ENCODE assay signal across 30 cellular contexts in the genomic region with DNA sequence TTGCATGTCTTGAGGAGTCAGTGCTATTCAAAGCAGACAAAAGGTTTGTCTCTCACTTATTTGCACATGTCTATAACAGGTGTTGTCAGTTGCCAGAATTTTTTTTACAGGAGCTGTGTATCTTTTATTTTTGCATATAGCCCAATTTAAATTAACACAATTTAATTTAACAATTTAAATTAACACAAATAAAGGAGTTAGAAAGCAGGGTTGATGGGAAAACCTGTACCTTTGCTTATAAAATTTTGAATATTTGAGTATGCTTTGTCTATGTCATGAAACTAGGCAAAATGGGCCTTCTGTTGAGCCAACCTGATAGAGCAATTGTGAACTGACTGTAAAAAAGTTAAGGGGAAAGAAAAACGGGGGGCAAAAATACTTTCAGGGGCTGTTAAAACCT.
DNase-seq lines count a peak whose midpoint lies in the region; ATAC-seq and TF ChIP-seq lines count a peak whose summit lies in the region.
"Had no signal": no experiment of that assay in that cellular context is flagged by ENCODE, and none has a peak within 500 bp of the region (broad histone marks: within the 10 kb centered on the region; RNA-seq: fewer than 3 reads in every experiment).

No MANE protein-coding gene starts in this region.

- no peak for TF ChIP-seq CTCF in SU-DHL-6 (IDR thresholded peaks at IDR 0.05; ENCODE audit: insufficient read depth, low read length, poor library complexity, severe bottlenecking)
- no peak for TF ChIP-seq CTCF in Caco-2 (IDR thresholded peaks at IDR 0.05; ENCODE audit: insufficient read depth in 1 of 2, low read depth in 1 of 2, low read length in 1 of 2, severe bottlenecking in 1 of 2, unreplicated experiment in 1 of 2)
- TF ChIP-seq CTCF in prostate gland (IDR thresholded peaks at IDR 0.05), result no peak

- no peak overlapping the region for H3K27ac ChIP-seq in CD4-positive, CD25-positive, alpha-beta regulatory T cell (ENCODE audit: insufficient read depth, low read length, poor library complexity, severe bottlenecking)
- H3K27ac ChIP-seq in SU-DHL-6 (ENCODE audit: low read depth, low read length), result peak overlapping the region; percentile 72
- H3K27ac ChIP-seq in prostate gland, result no peak overlapping the region
- H3K27ac ChIP-seq: coronary artery, ovary, thyroid gland, WERI-Rb-1 had no signal

- no TSS peak for BruUV-seq in Caco-2 (replicated peaks; lab: Mats Ljungman, UMichigan)

- peaks cover 2% of the 10 kb centered on the region for H3K27me3 Mint-ChIP-seq in activated CD4-positive, alpha-beta T cell treated with anti-CD3 and anti-CD28 coated beads, Interleukin-2, amount 10 ng/mL, durations not matched to agents 24 days and 14 days
- H3K27me3 Mint-ChIP-seq in CD4-positive, CD25-positive, alpha-beta regulatory T cell, result no peaks in the 10 kb centered on the region
- peaks cover 10% of the 10 kb centered on the region for H3K27me3 Mint-ChIP-seq in activated naive CD8-positive, alpha-beta T cell treated with anti-CD3 and anti-CD28 coated beads, Interleukin-2, amount 10 ng/mL, durations not matched to agents 7 days and 5 days
- H3K27me3 Mint-ChIP-seq in Caco-2 (ENCODE audit: insufficient read depth, unreplicated experiment), result peaks cover 4% of the 10 kb centered on the region
- H3K27me3 Mint-ChIP-seq: effector memory CD8-positive, alpha-beta T cell had no signal

- no peak for ATAC-seq in CD4-positive, CD25-positive, alpha-beta regulatory T cell (ENCODE audit: low read depth in 2 of 2)
- ATAC-seq in activated naive CD8-positive, alpha-beta T cell treated with anti-CD3 and anti-CD28 coated beads, Interleukin-2, amount 10 ng/mL, durations not matched to agents 7 days and 5 days (ENCODE audit: low read depth), result no peak
- ATAC-seq: left lobe of liver, SK-N-SH treated with all-trans-retinoic acid at 6 μM for 48 hours had no signal

- H3F3A ChIP-seq in SU-DHL-6 (ENCODE audit: insufficient read depth), result no peaks in the 10 kb centered on the region; the same call in 1 of the 2 replicates

- no peaks in the 10 kb centered on the region for H3K27me3 ChIP-seq in CD4-positive, CD25-positive, alpha-beta regulatory T cell (ENCODE audit: control insufficient read depth, insufficient read depth, low read length)
- no peaks in the 10 kb centered on the region for H3K27me3 ChIP-seq in SU-DHL-6 (ENCODE audit: low read length)
- H3K27me3 ChIP-seq in Caco-2 (replicated peaks; ENCODE audit: control insufficient read depth, insufficient read depth, low read length), result no peaks in the 10 kb centered on the region; the same call in none of the 2 replicates
- no peaks in the 10 kb centered on the region for H3K27me3 ChIP-seq in prostate gland (replicated peaks; ENCODE audit: insufficient read depth)
- H3K27me3 ChIP-seq: ovary, thyroid gland had no signal

- peak overlapping the region; percentile 89 for H3K27ac Mint-ChIP-seq in activated CD4-positive, alpha-beta T cell treated with anti-CD3 and anti-CD28 coated beads, Interleukin-2, amount 10 ng/mL, durations not matched to agents 24 days and 14 days
- H3K27ac Mint-ChIP-seq in CD4-positive, CD25-positive, alpha-beta regulatory T cell, result peak overlapping the region in 2 of 3 donors; percentile 91 to 96
- H3K27ac Mint-ChIP-seq in activated naive CD8-positive, alpha-beta T cell treated with anti-CD3 and anti-CD28 coated beads, Interleukin-2, amount 10 ng/mL, durations not matched to agents 7 days and 5 days, result peak overlapping the region; percentile 91
- no peak overlapping the region for H3K27ac Mint-ChIP-seq in Caco-2 (ENCODE audit: unreplicated experiment)
- H3K27ac Mint-ChIP-seq: memory B cell had no signal

- H3K9me3 ChIP-seq in CD4-positive, CD25-positive, alpha-beta regulatory T cell (ENCODE audit: control insufficient read depth in 2 of 2, low read length in 2 of 2), result peaks cover 7 to 8% of the 10 kb centered on the region in 2 experiments
- H3K9me3 ChIP-seq in SU-DHL-6 (ENCODE audit: insufficient read depth, low read length) (peaks cover 7% of the 10 kb centered on the region; the same call in 1 of the 2 replicates), Caco-2 (peaks cover 10% of the 10 kb centered on the region), prostate gland (no peaks in the 10 kb centered on the region)
- H3K9me3 ChIP-seq: thyroid gland had no signal

- 21% methylated on average over 1 of the region's 1 CpG for WGBS in prostate gland

- H3K4me1 Mint-ChIP-seq in activated CD4-positive, alpha-beta T cell treated with anti-CD3 and anti-CD28 coated beads, Interleukin-2, amount 10 ng/mL, durations not matched to agents 24 days and 14 days, result peaks cover 47% of the 10 kb centered on the region
- H3K4me1 Mint-ChIP-seq in CD4-positive, CD25-positive, alpha-beta regulatory T cell, result peaks cover 19 to 60% (median 40%) of the 10 kb centered on the region in 4 donors
- H3K4me1 Mint-ChIP-seq in activated naive CD8-positive, alpha-beta T cell treated with anti-CD3 and anti-CD28 coated beads, Interleukin-2, amount 10 ng/mL, durations not matched to agents 7 days and 5 days, result peaks cover 30% of the 10 kb centered on the region
- no peaks in the 10 kb centered on the region for H3K4me1 Mint-ChIP-seq in Caco-2 (ENCODE audit: low read depth, unreplicated experiment)

- peaks cover 8% of the 10 kb centered on the region for H3K9me3 Mint-ChIP-seq in activated CD4-positive, alpha-beta T cell treated with anti-CD3 and anti-CD28 coated beads, Interleukin-2, amount 10 ng/mL, durations not matched to agents 24 days and 14 days
- H3K9me3 Mint-ChIP-seq in CD4-positive, CD25-positive, alpha-beta regulatory T cell, result peaks cover 0 to 5% (median 2%) of the 10 kb centered on the region in 7 donors
- peaks cover 14% of the 10 kb centered on the region for H3K9me3 Mint-ChIP-seq in activated naive CD8-positive, alpha-beta T cell treated with anti-CD3 and anti-CD28 coated beads, Interleukin-2, amount 10 ng/mL, durations not matched to agents 7 days and 5 days
- H3K9me3 Mint-ChIP-seq in Caco-2 (ENCODE audit: unreplicated experiment), result peaks cover 22% of the 10 kb centered on the region

- CTCF ChIA-PET in Caco-2 (lab: Charles Lee), result no interaction called here

- H2AFZ ChIP-seq in SU-DHL-6 (ENCODE audit: low read depth, low read length, severe bottlenecking), result peak overlapping the region; percentile 9

- no peaks in the 10 kb centered on the region for H3K79me2 ChIP-seq in SU-DHL-6 (ENCODE audit: insufficient read depth, low read length)

- H3K4me1 ChIP-seq in CD4-positive, CD25-positive, alpha-beta regulatory T cell (ENCODE audit: control insufficient read depth, insufficient read depth, low read length, poor library complexity, severe bottlenecking), result peaks cover 46% of the 10 kb centered on the region
- H3K4me1 ChIP-seq in Caco-2 (0 out of 2 replicates have a peak, but pooled peaks cover 9% of the 10 kb centered on the region), prostate gland (replicated peaks) (no peaks in the 10 kb centered on the region)
- H3K4me1 ChIP-seq: thyroid gland had no signal

- H3K36me3 ChIP-seq in CD4-positive, CD25-positive, alpha-beta regulatory T cell (ENCODE audit: control insufficient read depth, insufficient read depth, low read length), result no peaks in the 10 kb centered on the region
- H3K36me3 ChIP-seq in SU-DHL-6 (ENCODE audit: low read length) (no peaks in the 10 kb centered on the region), Caco-2 (ENCODE audit: control insufficient read depth, insufficient read depth, low read length) (no peaks in the 10 kb centered on the region), prostate gland (no peaks in the 10 kb centered on the region)
- H3K36me3 ChIP-seq: ovary, thyroid gland, WERI-Rb-1 had no signal

- DNase-seq in activated CD4-positive, alpha-beta T cell treated with anti-CD3 and anti-CD28 coated beads, Interleukin-2, amount 10 ng/mL, durations not matched to agents 24 days and 14 days, result no peak
- no peak for DNase-seq in activated CD4-positive, alpha-beta T cell treated with anti-CD3 and anti-CD28 coated beads for 48 hours
- no peak for DNase-seq in CD4-positive, CD25-positive, alpha-beta regulatory T cell
- DNase-seq in activated naive CD8-positive, alpha-beta T cell treated with anti-CD3 and anti-CD28 coated beads, Interleukin-2, amount 10 ng/mL, durations not matched to agents 7 days and 5 days, result no peak
- DNase-seq in Caco-2, result no peak
- DNase-seq in DMS53 treated with DMSO at 0.1 percent for 48 hours (lab: John Stamatoyannopoulos, UW; ENCODE audit: unreplicated experiment), result no peak
- DNase-seq in prostate gland (ENCODE audit: low spot score), result no peak
- DNase-seq: activated T-cell treated with anti-CD3 and anti-CD28 coated beads for 4 hours; effector memory CD8-positive, alpha-beta T cell; EL; IMR-90; MV-4-11; NCI-H1436; NCI-H2081 treated with DMSO at 0.1 percent for 48 hours; NCI-H226; NCI-H526 treated with DMSO at 0.1 percent for 48 hours; ovary; Right ventricle myocardium superior; stimulated activated naive CD8-positive, alpha-beta T cell treated with anti-CD3 and anti-CD28 coated beads, Interleukin-15, Interleukin-2, amounts not matched to agents 100 U/mL and 50 U/mL, for 24 hours; T1000; thyroid gland; WERI-Rb-1 had no signal

- H3K36me3 Mint-ChIP-seq in activated CD4-positive, alpha-beta T cell treated with anti-CD3 and anti-CD28 coated beads, Interleukin-2, amount 10 ng/mL, durations not matched to agents 24 days and 14 days (ENCODE audit: low read depth), result peaks cover 20% of the 10 kb centered on the region
- H3K36me3 Mint-ChIP-seq in CD4-positive, CD25-positive, alpha-beta regulatory T cell, result peaks cover 3% of the 10 kb centered on the region
- peaks cover 14% of the 10 kb centered on the region for H3K36me3 Mint-ChIP-seq in activated naive CD8-positive, alpha-beta T cell treated with anti-CD3 and anti-CD28 coated beads, Interleukin-2, amount 10 ng/mL, durations not matched to agents 7 days and 5 days
- no peaks in the 10 kb centered on the region for H3K36me3 Mint-ChIP-seq in Caco-2 (ENCODE audit: insufficient read depth, unreplicated experiment)
- H3K36me3 Mint-ChIP-seq: CD14-positive monocyte had no signal

- no peaks in the 10 kb centered on the region for H3K9me2 ChIP-seq in SU-DHL-6 (replicated peaks; ENCODE audit: insufficient read depth, low read length)

- H4K20me1 ChIP-seq in SU-DHL-6 (ENCODE audit: low read depth, low read length), result no peaks in the 10 kb centered on the region

- intact Hi-C loops in activated CD4-positive, alpha-beta T cell treated with anti-CD3 and anti-CD28 coated beads, Interleukin-2, amount 10 ng/mL, durations not matched to agents 24 days and 14 days (cut with micrococcal nuclease), result no loop called here
- intact Hi-C loops in Caco-2 (cut with micrococcal nuclease; ENCODE audit: unreplicated experiment) (loop anchor here (5.0 to 10.0 kb wide), 2 partner anchors 78 to 195 kb away; a partner anchor contains a TSS), prostate gland (cut with DNase I) (no loop called here)

- H3K4me3 Mint-ChIP-seq in activated CD4-positive, alpha-beta T cell treated with anti-CD3 and anti-CD28 coated beads, Interleukin-2, amount 10 ng/mL, durations not matched to agents 24 days and 14 days, result peak overlapping the region; percentile 69
- peak overlapping the region in 3 of 4 donors; percentile 21 to 68 (median 61) for H3K4me3 Mint-ChIP-seq in CD4-positive, CD25-positive, alpha-beta regulatory T cell
- H3K4me3 Mint-ChIP-seq in activated naive CD8-positive, alpha-beta T cell treated with anti-CD3 and anti-CD28 coated beads, Interleukin-2, amount 10 ng/mL, durations not matched to agents 7 days and 5 days, result peak overlapping the region; percentile 69
- H3K4me3 Mint-ChIP-seq in Caco-2 (ENCODE audit: unreplicated experiment), result no peak overlapping the region
- H3K4me3 Mint-ChIP-seq: memory B cell, neural crest cell had no signal

- peak overlapping the region; percentile 38 for H3K9ac ChIP-seq in SU-DHL-6 (ENCODE audit: low read length)

- no peak for TF ChIP-seq POLR2A in prostate gland (IDR thresholded peaks at IDR 0.05)

- H3K4me2 ChIP-seq in SU-DHL-6 (ENCODE audit: low read depth, low read length, poor library complexity, severe bottlenecking), result peak overlapping the region; percentile 61

- H3K4me3 ChIP-seq in CD4-positive, CD25-positive, alpha-beta regulatory T cell (ENCODE audit: low read depth, low read length), result peak overlapping the region; percentile 52
- H3K4me3 ChIP-seq in SU-DHL-6 (ENCODE audit: insufficient read depth, low read length, poor library complexity, severe bottlenecking), result no peak overlapping the region
- no peak overlapping the region for H3K4me3 ChIP-seq in Caco-2 (ENCODE audit: low read depth, low read length)
- H3K4me3 ChIP-seq in prostate gland, result no peak overlapping the region
- H3K4me3 ChIP-seq: coronary artery, ovary, skin epidermis, thyroid gland had no signal

- POLR2A ChIA-PET in activated naive CD8-positive, alpha-beta T cell treated with anti-CD3 and anti-CD28 coated beads, Interleukin-2, amount 10 ng/mL, durations not matched to agents 7 days and 5 days (lab: Charles Lee), result interaction anchor here (0.6 to 1.0 kb wide), 3 partner anchors 77 to 309 kb away, joined by 3 to 5 read pairs (median 3); no protein-coding TSS in a partner anchor
- POLR2A ChIA-PET in Caco-2 (lab: Charles Lee), result no interaction called here
